In the genomic region with DNA sequence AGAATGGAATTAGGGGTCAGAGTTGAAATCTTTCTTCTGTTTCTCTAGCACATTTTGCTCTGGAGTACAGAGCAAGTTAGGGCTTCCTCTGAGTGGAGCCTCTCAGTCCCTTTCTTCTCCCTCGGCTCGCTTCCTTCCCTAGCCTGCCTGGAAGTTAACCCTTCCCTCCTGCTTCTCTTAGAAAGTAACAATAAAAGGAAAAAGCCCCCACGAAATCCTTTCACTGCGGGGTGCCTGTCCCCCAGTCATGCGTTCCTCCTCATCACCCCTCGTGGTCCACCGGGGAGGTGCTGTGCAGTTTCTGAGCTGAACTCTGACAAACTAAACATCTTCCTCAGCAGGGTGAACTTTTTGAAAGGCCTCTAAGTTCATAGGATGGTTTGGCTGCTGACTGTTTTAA, we compare ENCODE assay signal across 1 cellular context.
TF ChIP-seq lines count a peak whose summit lies in the region.

No MANE protein-coding gene starts in this region.

TF ChIP-seq in WTC11, 78 proteins besides CTCF, POLR2A, EP300 and RAD21 (continued from another document):
- TF ChIP-seq, protein P1, sequence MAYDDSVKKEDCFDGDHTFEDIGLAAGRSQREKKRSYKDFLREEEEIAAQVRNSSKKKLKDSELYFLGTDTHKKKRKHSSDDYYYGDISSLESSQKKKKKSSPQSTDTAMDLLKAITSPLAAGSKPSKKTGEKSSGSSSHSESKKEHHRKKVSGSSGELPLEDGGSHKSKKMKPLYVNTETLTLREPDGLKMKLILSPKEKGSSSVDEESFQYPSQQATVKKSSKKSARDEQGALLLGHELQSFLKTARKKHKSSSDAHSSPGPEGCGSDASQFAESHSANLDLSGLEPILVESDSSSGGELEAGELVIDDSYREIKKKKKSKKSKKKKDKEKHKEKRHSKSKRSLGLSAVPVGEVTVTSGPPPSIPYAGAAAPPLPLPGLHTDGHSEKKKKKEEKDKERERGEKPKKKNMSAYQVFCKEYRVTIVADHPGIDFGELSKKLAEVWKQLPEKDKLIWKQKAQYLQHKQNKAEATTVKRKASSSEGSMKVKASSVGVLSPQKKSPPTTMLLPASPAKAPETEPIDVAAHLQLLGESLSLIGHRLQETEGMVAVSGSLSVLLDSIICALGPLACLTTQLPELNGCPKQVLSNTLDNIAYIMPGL (CRISPR knock-in tag; IDR thresholded peaks at IDR 0.05), result no peak
- TF ChIP-seq ELF4 (CRISPR knock-in tag; IDR thresholded peaks at IDR 0.05; ENCODE audit: low read depth), result no peak
TF ChIP-seq in WTC11: peak in this region for 0.
